Comparison of ENCODE assay signal across 9 cellular contexts in the genomic region with DNA sequence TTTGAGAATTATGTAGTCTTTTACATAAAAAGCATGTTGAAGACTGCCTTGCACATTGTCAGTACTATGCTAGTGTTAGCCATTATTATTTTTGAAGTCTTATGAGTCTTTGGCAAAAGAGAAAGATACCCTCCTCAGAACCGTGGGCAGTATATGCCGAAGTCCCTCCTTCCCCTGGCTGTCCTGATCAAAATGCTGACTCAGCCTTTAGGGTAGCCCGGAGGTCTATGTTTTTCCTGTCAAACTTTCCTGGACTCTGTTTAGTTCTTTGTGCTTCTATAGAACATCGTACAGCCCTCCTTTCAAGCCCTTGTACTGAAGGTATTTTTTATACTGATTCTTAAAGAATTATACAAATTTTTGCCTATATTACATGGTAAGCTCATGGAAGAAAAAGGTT.
"Had no signal": no experiment of that assay in that cellular context is flagged by ENCODE, and none has a peak within 500 bp of the region (broad histone marks: within the 10 kb centered on the region; RNA-seq: fewer than 3 reads in every experiment).

No MANE protein-coding gene starts in this region.

- H3K4me3 ChIP-seq: GM23248 had no signal

- H3K4me1 Mint-ChIP-seq: IgD-negative memory B cell had no signal

- DNase-seq: GM23248, GOT3, H9, HCEC 1CT, HFFc6, Kasumi-1, KG1 had no signal

- H3K9ac ChIP-seq: GM23248 had no signal

- H3K4me3 Mint-ChIP-seq: H9, HFFc6, IgD-negative memory B cell had no signal

- FAIRE-seq: H54 had no signal

- H3K27ac ChIP-seq: GM23248 had no signal

- H3K36me3 Mint-ChIP-seq: IgD-negative memory B cell had no signal

- H2AFZ ChIP-seq: GM23248 had no signal

- H3K27ac Mint-ChIP-seq: H9, HFFc6, IgD-negative memory B cell had no signal

- H3K9me3 Mint-ChIP-seq: H9, IgD-negative memory B cell had no signal
